Comparison of ENCODE assay signal across 1 cellular context in genomic region chr7:100088095-100088620, GRCh38.
TF ChIP-seq lines count a peak whose summit lies in the region.

No MANE protein-coding gene starts in this region.

TF ChIP-seq in liver, 16 proteins besides CTCF, POLR2A, EP300 and RAD21 (continued from another document):
- TF ChIP-seq MAX (IDR thresholded peaks at IDR 0.05) (no peak), ATF3 (IDR thresholded peaks at IDR 0.05) (no peak), RXRA (IDR thresholded peaks at IDR 0.05) (no peak), NR2F2 (IDR thresholded peaks at IDR 0.05) (no peak), JUND (IDR thresholded peaks at IDR 0.05) (no peak), FOXA2 (IDR thresholded peaks at IDR 0.05) (no peak)
